ENCODE assay signal across 38 cellular contexts in genomic region chr1:28604411-28604810, GRCh38. TPM values are rescaled to one million over a fixed set of nuclear protein-coding genes. Genes with fewer than 3 reads are reported as not detected.
"Had no signal": no experiment of that assay in that cellular context is flagged by ENCODE, and none has a peak within 500 bp of the region (broad histone marks: within the 10 kb centered on the region; RNA-seq: fewer than 3 reads in every experiment).

No MANE protein-coding gene starts in this region.

- H3K4me1 ChIP-seq: breast epithelium had no signal

- H3K27me3 ChIP-seq: ascending aorta, breast epithelium, esophagus squamous epithelium, gastroesophageal sphincter, heart right ventricle had no signal

- H3K4me1 Mint-ChIP-seq: central memory CD8-positive, alpha-beta T cell had no signal

- H3K9me3 ChIP-seq: ascending aorta, breast epithelium, esophagus squamous epithelium, gastroesophageal sphincter, heart right ventricle had no signal

- H3K27me3 Mint-ChIP-seq: activated CD4-positive, alpha-beta memory T cell treated with anti-CD3 and anti-CD28 coated beads, Interleukin-2, amount 10 ng/mL, durations not matched to agents 7 days and 5 days; activated CD4-positive, alpha-beta T cell treated with anti-CD3 and anti-CD28 coated beads, Interleukin-2, amount 10 ng/mL, durations not matched to agents 7 days and 5 days; activated naive CD8-positive, alpha-beta T cell; activated T-cell treated with anti-CD3 and anti-CD28 coated beads, Interleukin-2, amount 50 U/mL, for 24 hours; brain; central memory CD8-positive, alpha-beta T cell; dendritic cell treated with granulocyte-macrophage colony-stimulating factor and Interleukin-4, amounts not matched to agents 40 ng/mL and 50 ng/mL, for 4 days; effector memory CD8-positive, alpha-beta T cell had no signal

- H3K9me3 Mint-ChIP-seq: activated CD4-positive, alpha-beta memory T cell treated with anti-CD3 and anti-CD28 coated beads, Interleukin-2, amount 10 ng/mL, durations not matched to agents 7 days and 5 days; activated CD4-positive, alpha-beta T cell treated with anti-CD3 and anti-CD28 coated beads, Interleukin-2, amount 10 ng/mL, durations not matched to agents 7 days and 5 days; activated T-cell treated with anti-CD3 and anti-CD28 coated beads, Interleukin-2, amount 50 U/mL, for 24 hours; activated T-cell treated with anti-CD3 and anti-CD28 coated beads, Interleukin-2, amount 50 U/mL, for 72 hours; brain; central memory CD8-positive, alpha-beta T cell; dendritic cell treated with granulocyte-macrophage colony-stimulating factor and Interleukin-4, amounts not matched to agents 40 ng/mL and 50 ng/mL, for 4 days; effector memory CD8-positive, alpha-beta T cell; WTC11 had no signal

- H3K36me3 ChIP-seq: breast epithelium had no signal

- H3K4me3 ChIP-seq: ascending aorta, breast epithelium, coronary artery, esophagus squamous epithelium, gastroesophageal sphincter, heart right ventricle had no signal

- ATAC-seq: activated T-cell treated with anti-CD3 and anti-CD28 coated beads, Interleukin-2, amount 50 U/mL, for 72 hours; effector memory CD8-positive, alpha-beta T cell; gastroesophageal sphincter; heart right ventricle had no signal

- H3K4me3 Mint-ChIP-seq: activated CD4-positive, alpha-beta memory T cell treated with anti-CD3 and anti-CD28 coated beads, Interleukin-2, amount 10 ng/mL, durations not matched to agents 7 days and 5 days; activated CD4-positive, alpha-beta T cell treated with anti-CD3 and anti-CD28 coated beads, Interleukin-2, amount 10 ng/mL, durations not matched to agents 7 days and 5 days; activated naive CD8-positive, alpha-beta T cell; activated T-cell treated with anti-CD3 and anti-CD28 coated beads, Interleukin-2, amount 50 U/mL, for 24 hours; activated T-cell treated with anti-CD3 and anti-CD28 coated beads, Interleukin-2, amount 50 U/mL, for 72 hours; brain; central memory CD8-positive, alpha-beta T cell; dendritic cell treated with granulocyte-macrophage colony-stimulating factor and Interleukin-4, amounts not matched to agents 40 ng/mL and 50 ng/mL, for 4 days; effector memory CD8-positive, alpha-beta T cell; WTC11 had no signal

- DNase-seq: activated CD4-positive, alpha-beta memory T cell treated with anti-CD3 and anti-CD28 coated beads, Interleukin-2, amount 10 ng/mL, durations not matched to agents 7 days and 5 days; activated CD4-positive, alpha-beta T cell treated with anti-CD3 and anti-CD28 coated beads for 1 hour; activated CD4-positive, alpha-beta T cell treated with anti-CD3 and anti-CD28 coated beads for 4 hours; activated CD4-positive, alpha-beta T cell treated with anti-CD3 and anti-CD28 coated beads, Interleukin-2, amount 10 ng/mL, durations not matched to agents 7 days and 5 days; activated CD4-positive, alpha-beta T cell treated with anti-CD3 and anti-CD28 coated beads, Interleukin-2, amount 50 U/mL, for 4 hours; activated CD8-positive, alpha-beta memory T cell treated with anti-CD3 and anti-CD28 coated beads, Interleukin-2, amount 50 U/mL, for 48 hours; activated effector memory CD4-positive, alpha-beta T cell treated with Interleukin-2 at 50 U/mL for 16 hours; activated gamma-delta T cell treated with Interleukin-2 at 50 U/mL for 16 hours; activated naive CD4-positive, alpha-beta T cell treated with anti-CD3 and anti-CD28 coated beads, Interleukin-2, amount 50 U/mL, for 16 hours; activated naive CD4-positive, alpha-beta T cell treated with Interleukin-2 at 50 U/mL for 16 hours; activated T-cell treated with anti-CD3 and anti-CD28 coated beads for 4 hours; activated T-cell treated with anti-CD3 and anti-CD28 coated beads, Interleukin-2, amount 50 U/mL, for 24 hours; activated T-cell treated with anti-CD3 and anti-CD28 coated beads, Interleukin-2, amount 50 U/mL, for 72 hours; effector CD4-positive, alpha-beta T cell; effector memory CD8-positive, alpha-beta T cell; esophagus squamous epithelium; foreskin melanocyte; heart right ventricle; T-helper 2 cell had no signal

- H3K27ac ChIP-seq: ascending aorta, breast epithelium, coronary artery, epithelial cell of prostate, esophagus squamous epithelium, gastroesophageal sphincter, heart right ventricle, VCaP had no signal

- H3K27ac Mint-ChIP-seq: activated CD4-positive, alpha-beta memory T cell treated with anti-CD3 and anti-CD28 coated beads, Interleukin-2, amount 10 ng/mL, durations not matched to agents 7 days and 5 days; activated CD4-positive, alpha-beta T cell treated with anti-CD3 and anti-CD28 coated beads, Interleukin-2, amount 10 ng/mL, durations not matched to agents 7 days and 5 days; activated naive CD8-positive, alpha-beta T cell; activated T-cell treated with anti-CD3 and anti-CD28 coated beads, Interleukin-2, amount 50 U/mL, for 24 hours; activated T-cell treated with anti-CD3 and anti-CD28 coated beads, Interleukin-2, amount 50 U/mL, for 72 hours; brain; dendritic cell treated with granulocyte-macrophage colony-stimulating factor and Interleukin-4, amounts not matched to agents 40 ng/mL and 50 ng/mL, for 4 days; effector memory CD8-positive, alpha-beta T cell had no signal

RNA-seq across cellular contexts. Expression of gene RAB42, which starts 12.3 kb away (rescaled TPM):
- total RNA-seq: activated CD4-positive, alpha-beta memory T cell treated with anti-CD3 and anti-CD28 coated beads, Interleukin-2, amount 10 ng/mL, durations not matched to agents 7 days and 5 days; activated CD4-positive, alpha-beta T cell treated with anti-CD3 and anti-CD28 coated beads, Interleukin-2, amount 10 ng/mL, durations not matched to agents 7 days and 5 days; ascending aorta; T-helper 1 cell treated with Interleukin-12 subunit alpha and Interleukin-12 subunit beta and Interleukin-4 antibody, amounts not matched to agents 30 ng/mL and 1 ng/mL, for 36 hours had no signal

RNA-seq across cellular contexts. Expression of gene RNU11, which starts 44.0 kb away (rescaled TPM):
- total RNA-seq: activated CD4-positive, alpha-beta memory T cell treated with anti-CD3 and anti-CD28 coated beads, Interleukin-2, amount 10 ng/mL, durations not matched to agents 7 days and 5 days; activated CD4-positive, alpha-beta T cell treated with anti-CD3 and anti-CD28 coated beads, Interleukin-2, amount 10 ng/mL, durations not matched to agents 7 days and 5 days; activated T-cell treated with anti-CD3 and anti-CD28 coated beads, Interleukin-2, amount 50 U/mL, for 72 hours; ascending aorta; breast epithelium; cardiac septum; cerebellum; endothelial cell of umbilical vein; esophagus squamous epithelium; fibroblast of lung; fibroblast of villous mesenchyme; gastroesophageal sphincter; glomerular endothelial cell; heart right ventricle; T-helper 1 cell treated with Interleukin-12 subunit alpha and Interleukin-12 subunit beta and Interleukin-4 antibody, amounts not matched to agents 30 ng/mL and 1 ng/mL, for 36 hours; WTC11 had no signal
- polyA plus RNA-seq: endothelial cell of umbilical vein, esophagus, fibroblast of lung, heart right ventricle had no signal
